In the genomic region with DNA sequence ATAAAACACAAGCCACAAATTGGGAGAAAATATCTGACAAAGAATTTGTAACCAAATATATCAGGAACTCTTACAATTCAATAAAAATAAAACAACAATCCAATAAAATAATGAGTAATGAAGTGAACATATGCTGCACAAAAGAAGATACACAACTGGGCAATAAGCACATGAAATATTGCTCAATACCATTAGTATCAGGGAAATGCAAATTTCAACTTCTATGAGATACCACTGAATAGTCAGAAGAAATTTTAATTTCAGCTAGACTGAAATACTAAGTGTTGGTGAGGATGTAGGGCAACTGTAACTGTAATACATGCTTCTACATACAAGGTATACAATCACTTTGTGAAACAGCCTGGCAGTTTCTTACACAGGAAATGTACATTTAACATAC, we compare ENCODE assay signal across 28 cellular contexts. TPM values are rescaled to one million over a fixed set of nuclear protein-coding genes. Genes with fewer than 3 reads are reported as not detected.
A peak's percentile ranks its signal among the peaks of the same experiment; 100 is the strongest.
DNase-seq lines count a peak whose midpoint lies in the region; ATAC-seq and TF ChIP-seq lines count a peak whose summit lies in the region.
"Had no signal": no experiment of that assay in that cellular context is flagged by ENCODE, and none has a peak within 500 bp of the region (broad histone marks: within the 10 kb centered on the region; RNA-seq: fewer than 3 reads in every experiment).

No MANE protein-coding gene starts in this region.

- no peak overlapping the region for H2BK20ac ChIP-seq in IMR-90 (ENCODE audit: low read depth, low read length)

- in situ Hi-C loops in IMR-90 (cut with MboI; ENCODE audit: low sequenced_read_pairs), result loop anchor here (5.0 to 10.0 kb wide), 2 partner anchors 82 to 180 kb away; no protein-coding TSS in a partner anchor

- H3K4ac ChIP-seq in IMR-90 (ENCODE audit: low read depth, low read length), result no peak overlapping the region

- no peaks in the 10 kb centered on the region for H3F3A ChIP-seq in neural progenitor cell (ENCODE audit: low read depth)

- H4K8ac ChIP-seq in IMR-90 (ENCODE audit: low read depth in 2 of 2, low read length in 2 of 2), result no peak overlapping the region

- H3K56ac ChIP-seq in IMR-90 (ENCODE audit: extremely low read depth, insufficient read depth, low read length), result no peak overlapping the region

- no peak overlapping the region for H3K27ac Mint-ChIP-seq in Caco-2 (ENCODE audit: unreplicated experiment)
- no peak overlapping the region for H3K27ac Mint-ChIP-seq in endothelial cell (ENCODE audit: unreplicated experiment)
- H3K27ac Mint-ChIP-seq in neural progenitor cell, result no peak overlapping the region
- no peak overlapping the region for H3K27ac Mint-ChIP-seq in activated CD8-positive, alpha-beta T cell treated with anti-CD3 and anti-CD28 coated beads for 36 hours
- H3K27ac Mint-ChIP-seq: CD14-positive monocyte; HFFc6; nephron; stimulated activated effector memory CD8-positive, alpha-beta T cell treated with anti-CD3 and anti-CD28 coated beads, Interleukin-12 subunit alpha, Interleukin-12 subunit beta, amount 100 ng/mL, for 72 hours had no signal

- H2AK9ac ChIP-seq in IMR-90 (replicated peaks; ENCODE audit: low read depth, low read length, poor library complexity), result no peak overlapping the region

- H3K36me3 Mint-ChIP-seq in Caco-2 (ENCODE audit: insufficient read depth, unreplicated experiment) (peaks cover 7% of the 10 kb centered on the region), endothelial cell (ENCODE audit: low read depth, unreplicated experiment) (peaks cover 11% of the 10 kb centered on the region), neural progenitor cell (peaks cover 5% of the 10 kb centered on the region)
- H3K36me3 Mint-ChIP-seq in activated CD8-positive, alpha-beta T cell treated with anti-CD3 and anti-CD28 coated beads for 36 hours (ENCODE audit: low read depth), result peaks cover 5% of the 10 kb centered on the region
- H3K36me3 Mint-ChIP-seq: stimulated activated effector memory CD8-positive, alpha-beta T cell treated with anti-CD3 and anti-CD28 coated beads, Interleukin-12 subunit alpha, Interleukin-12 subunit beta, amount 100 ng/mL, for 72 hours had no signal

- no peak overlapping the region for H2BK15ac ChIP-seq in IMR-90 (ENCODE audit: low read depth, low read length)

- peaks cover 0 to 16% of the 10 kb centered on the region in 2 experiments; a peak in 2 of 4 replicates for H3K79me1 ChIP-seq in IMR-90 (ENCODE audit: low read depth in 1 of 2, low read length in 2 of 2)

- no peak overlapping the region for H2AFZ ChIP-seq in IMR-90 (replicated peaks; ENCODE audit: low read length, poor library complexity)
- H2AFZ ChIP-seq in neural progenitor cell (replicated peaks), result no peak overlapping the region

- TF ChIP-seq POLR2A in IMR-90 (IDR thresholded peaks at IDR 0.05; ENCODE audit: low read depth, low read length), result no peak

- no peak overlapping the region for H3K27ac ChIP-seq in IMR-90 (ENCODE audit: insufficient read depth, low read length)
- no peak overlapping the region for H3K27ac ChIP-seq in lower lobe of right lung
- H3K27ac ChIP-seq in neural progenitor cell, result no peak overlapping the region

- H2BK5ac ChIP-seq in IMR-90 (ENCODE audit: low read depth, low read length, poor library complexity, severe bottlenecking), result no peak overlapping the region

- H3K9me1 ChIP-seq in IMR-90 (ENCODE audit: insufficient read depth, low read length), result 0 out of 2 replicates have a peak, but pooled peaks cover 2% of the 10 kb centered on the region

- H2AK5ac ChIP-seq in IMR-90 (ENCODE audit: low read depth, low read length), result no peak overlapping the region

- no peak for TF ChIP-seq RAD21 in IMR-90 (IDR thresholded peaks at IDR 0.05; ENCODE audit: low read length)

- BruUV-seq in Caco-2 (replicated peaks; lab: Mats Ljungman, UMichigan) (no TSS peak), IMR-90 (replicated peaks; lab: Mats Ljungman, UMichigan) (no TSS peak)

- H2BK120ac ChIP-seq in IMR-90 (ENCODE audit: low read depth, low read length), result no peak overlapping the region

- CTCF ChIA-PET in Caco-2 (lab: Charles Lee), result no interaction called here
- CTCF ChIA-PET in IMR-90 (lab: Yijun Ruan, JAX), result no interaction called here
- CTCF ChIA-PET in activated CD8-positive, alpha-beta T cell treated with anti-CD3 and anti-CD28 coated beads for 36 hours (lab: Charles Lee), result interaction anchor here (1.2 to 1.3 kb wide), 2 partner anchors 8 to 205 kb away, joined by 3 to 6 read pairs; no protein-coding TSS in a partner anchor

- no peak overlapping the region for H3K4me2 ChIP-seq in IMR-90 (ENCODE audit: low read depth, low read length)
- no peak overlapping the region for H3K4me2 ChIP-seq in neural progenitor cell

- DNase-seq in Caco-2 (no peak), IMR-90 (no peak), endothelial cell (ENCODE audit: low spot score) (no peak), lower lobe of right lung (no peak), neural progenitor cell (ENCODE audit: low spot score) (no peak), UCSD-AML1 (lab: John Stamatoyannopoulos, UW; ENCODE audit: unreplicated experiment) (no peak)
- no peak for DNase-seq in activated CD8-positive, alpha-beta T cell treated with anti-CD3 and anti-CD28 coated beads for 36 hours
- DNase-seq: activated CD4-positive, alpha-beta T cell treated with anti-CD3 and anti-CD28 coated beads for 1 hour; activated naive CD4-positive, alpha-beta T cell; activated T-cell treated with anti-CD3 and anti-CD28 coated beads, Interleukin-2, amount 50 U/mL, for 4 hours; HFFc6; NCI-H1092 treated with DMSO at 0.1 percent for 48 hours; NCI-H1930; NCI-H345; NCI-H774; posterior cingulate gyrus; SHP77 treated with DMSO at 0.1 percent for 48 hours; stimulated activated CD4-positive, alpha-beta T cell treated with anti-CD3 and anti-CD28 coated beads, Interleukin-1b, Interleukin-23, amount 100 ng/mL, for 48 hours; SW 1271; uterus had no signal

- intact Hi-C loops in Caco-2 (cut with micrococcal nuclease; ENCODE audit: unreplicated experiment), result no loop called here
- intact Hi-C loops in IMR-90 (cut with micrococcal nuclease), result loop anchor here (5.0 kb wide), 1 partner anchor 222 kb away; no protein-coding TSS in a partner anchor
- intact Hi-C loops in lower lobe of right lung (cut with DNase I), result loop anchor here (10.0 kb wide), 1 partner anchor 90 kb away; no protein-coding TSS in a partner anchor
- intact Hi-C loops in activated CD8-positive, alpha-beta T cell treated with anti-CD3 and anti-CD28 coated beads for 36 hours (cut with micrococcal nuclease), result no loop called here

- H3K9me3 Mint-ChIP-seq in Caco-2 (ENCODE audit: unreplicated experiment), result no peaks in the 10 kb centered on the region
- no peaks in the 10 kb centered on the region for H3K9me3 Mint-ChIP-seq in endothelial cell (ENCODE audit: unreplicated experiment)
- peaks cover 13% of the 10 kb centered on the region for H3K9me3 Mint-ChIP-seq in neural progenitor cell
- H3K9me3 Mint-ChIP-seq in activated CD8-positive, alpha-beta T cell treated with anti-CD3 and anti-CD28 coated beads for 36 hours, result peaks cover 9% of the 10 kb centered on the region

- dilution Hi-C loops in IMR-90 (cut with HindIII; ENCODE audit: low sequenced_read_pairs, unreplicated experiment), result no loop called here

- no peak overlapping the region for H3K14ac ChIP-seq in IMR-90 (replicated peaks; ENCODE audit: low read depth, low read length)

- H3K23ac ChIP-seq in IMR-90 (ENCODE audit: low read depth, low read length), result no peak overlapping the region

- POLR2A ChIA-PET in Caco-2 (lab: Charles Lee), result no interaction called here
- POLR2A ChIA-PET in IMR-90 (lab: Charles Lee; ENCODE audit: unreplicated experiment), result no interaction called here
- POLR2A ChIA-PET in activated CD8-positive, alpha-beta T cell treated with anti-CD3 and anti-CD28 coated beads for 36 hours (lab: Charles Lee), result interaction anchor here (0.7 kb wide), 1 partner anchor 219 kb away, joined by 3 read pairs; no protein-coding TSS in a partner anchor

- H3K9me3 ChIP-seq in Caco-2 (no peaks in the 10 kb centered on the region), IMR-90 (ENCODE audit: control insufficient read depth, insufficient read depth, low read length) (no peaks in the 10 kb centered on the region), lower lobe of right lung (no peaks in the 10 kb centered on the region), neural progenitor cell (ENCODE audit: low read depth) (peaks cover 7% of the 10 kb centered on the region)
- H3K9me3 ChIP-seq: uterus had no signal

- no peak overlapping the region for H3K4me3 ChIP-seq in Caco-2 (ENCODE audit: low read depth, low read length)
- H3K4me3 ChIP-seq in IMR-90 (ENCODE audit: insufficient read depth, low read depth, low read length), result no peak overlapping the region
- H3K4me3 ChIP-seq in lower lobe of right lung, result peak overlapping the region; percentile 65
- no peak overlapping the region for H3K4me3 ChIP-seq in neural progenitor cell
- H3K4me3 ChIP-seq: uterus had no signal

- ATAC-seq in IMR-90 (ENCODE audit: low read depth), result no peak
- no peak for ATAC-seq in lower lobe of right lung
- ATAC-seq in GM18517 (IDR thresholded peaks at IDR 0.05; ENCODE audit: unreplicated experiment), result no peak
- ATAC-seq in activated CD8-positive, alpha-beta T cell treated with anti-CD3 and anti-CD28 coated beads for 36 hours, result no peak
- ATAC-seq: activated T-cell treated with anti-CD3 and anti-CD28 coated beads, Interleukin-2, amount 50 U/mL, for 4 hours; esophagus mucosa; left lobe of liver; stimulated activated effector memory CD8-positive, alpha-beta T cell treated with anti-CD3 and anti-CD28 coated beads, Interleukin-12 subunit alpha, Interleukin-12 subunit beta, amount 100 ng/mL, for 72 hours had no signal

- H3K4me3 Mint-ChIP-seq in Caco-2 (ENCODE audit: unreplicated experiment), result peak overlapping the region; percentile 98
- peak overlapping the region; percentile 99 for H3K4me3 Mint-ChIP-seq in endothelial cell (ENCODE audit: unreplicated experiment)
- H3K4me3 Mint-ChIP-seq in neural progenitor cell, result no peak overlapping the region
- no peak overlapping the region for H3K4me3 Mint-ChIP-seq in activated CD8-positive, alpha-beta T cell treated with anti-CD3 and anti-CD28 coated beads for 36 hours
- H3K4me3 Mint-ChIP-seq: activated T-cell treated with anti-CD3 and anti-CD28 coated beads, Interleukin-2, amount 50 U/mL, for 4 hours; central memory CD8-positive, alpha-beta T cell; stimulated activated effector memory CD8-positive, alpha-beta T cell treated with anti-CD3 and anti-CD28 coated beads, Interleukin-12 subunit alpha, Interleukin-12 subunit beta, amount 100 ng/mL, for 72 hours had no signal

- H3K79me2 ChIP-seq in neural progenitor cell (ENCODE audit: low read depth), result no peaks in the 10 kb centered on the region

- no peak overlapping the region for H4K91ac ChIP-seq in IMR-90 (ENCODE audit: insufficient read depth, low read depth, low read length)

- H3K4me1 Mint-ChIP-seq in Caco-2 (ENCODE audit: low read depth, unreplicated experiment), result peaks cover 32% of the 10 kb centered on the region
- peaks cover 30% of the 10 kb centered on the region for H3K4me1 Mint-ChIP-seq in endothelial cell (ENCODE audit: unreplicated experiment)
- peaks cover 11% of the 10 kb centered on the region for H3K4me1 Mint-ChIP-seq in neural progenitor cell
- H3K4me1 Mint-ChIP-seq in activated CD8-positive, alpha-beta T cell treated with anti-CD3 and anti-CD28 coated beads for 36 hours (ENCODE audit: low read depth), result peaks cover 5% of the 10 kb centered on the region
- H3K4me1 Mint-ChIP-seq: nephron had no signal

- no peak overlapping the region for H4K5ac ChIP-seq in IMR-90 (ENCODE audit: low read depth, low read length)

- H3K27me3 ChIP-seq in Caco-2 (replicated peaks; ENCODE audit: control insufficient read depth, insufficient read depth, low read length) (no peaks in the 10 kb centered on the region), IMR-90 (ENCODE audit: control insufficient read depth, insufficient read depth, low read length) (no peaks in the 10 kb centered on the region), lower lobe of right lung (ENCODE audit: low read depth) (no peaks in the 10 kb centered on the region), neural progenitor cell (peaks cover 88% of the 10 kb centered on the region)
- H3K27me3 ChIP-seq: uterus had no signal

- peaks cover 12% of the 10 kb centered on the region for H3K4me1 ChIP-seq in Caco-2
- H3K4me1 ChIP-seq in IMR-90 (ENCODE audit: control insufficient read depth, insufficient read depth, low read length), result no peaks in the 10 kb centered on the region; the same call in 1 of the 2 replicates
- H3K4me1 ChIP-seq in lower lobe of right lung, result no peaks in the 10 kb centered on the region
- peaks cover 4% of the 10 kb centered on the region for H3K4me1 ChIP-seq in neural progenitor cell
- H3K4me1 ChIP-seq: uterus had no signal

- H3K36me3 ChIP-seq in Caco-2 (ENCODE audit: control insufficient read depth, insufficient read depth, low read length) (no peaks in the 10 kb centered on the region), IMR-90 (ENCODE audit: control insufficient read depth, insufficient read depth, low read length) (no peaks in the 10 kb centered on the region), lower lobe of right lung (no peaks in the 10 kb centered on the region), neural progenitor cell (no peaks in the 10 kb centered on the region)
- H3K36me3 ChIP-seq: uterus had no signal

- no peak for TF ChIP-seq CTCF in Caco-2 (IDR thresholded peaks at IDR 0.05; ENCODE audit: insufficient read depth in 1 of 2, low read depth in 1 of 2, low read length in 1 of 2, severe bottlenecking in 1 of 2, unreplicated experiment in 1 of 2)
- no peak for TF ChIP-seq CTCF in IMR-90 (conservative IDR thresholded peaks at IDR 0.05; ENCODE audit: low read depth, low read length)
- no peak for TF ChIP-seq CTCF in endothelial cell (IDR thresholded peaks at IDR 0.05; ENCODE audit: unreplicated experiment)
- TF ChIP-seq CTCF in lower lobe of right lung (IDR thresholded peaks at IDR 0.05), result no peak
- TF ChIP-seq CTCF in neural progenitor cell (IDR thresholded peaks at IDR 0.05), result no peak
- no peak for TF ChIP-seq CTCF in activated CD8-positive, alpha-beta T cell treated with anti-CD3 and anti-CD28 coated beads for 36 hours (IDR thresholded peaks at IDR 0.05)

- no peak overlapping the region for H3K18ac ChIP-seq in IMR-90 (ENCODE audit: low read depth, low read length)

- H3K9ac ChIP-seq in IMR-90 (ENCODE audit: low read depth, low read length) (no peak overlapping the region), neural progenitor cell (no peak overlapping the region)

- no peaks in the 10 kb centered on the region for H3K27me3 Mint-ChIP-seq in Caco-2 (ENCODE audit: insufficient read depth, unreplicated experiment)
- H3K27me3 Mint-ChIP-seq in endothelial cell (ENCODE audit: unreplicated experiment), result peaks cover 4% of the 10 kb centered on the region
- peaks cover 38% of the 10 kb centered on the region for H3K27me3 Mint-ChIP-seq in neural progenitor cell (ENCODE audit: insufficient read depth, low read depth)
- peaks cover 68% of the 10 kb centered on the region for H3K27me3 Mint-ChIP-seq in activated CD8-positive, alpha-beta T cell treated with anti-CD3 and anti-CD28 coated beads for 36 hours

- no peaks in the 10 kb centered on the region for H4K20me1 ChIP-seq in IMR-90 (ENCODE audit: insufficient read depth, low read length)
- no peaks in the 10 kb centered on the region for H4K20me1 ChIP-seq in neural progenitor cell (ENCODE audit: low read depth)

RNA-seq across cellular contexts. Expression of a gene that starts 7.4 kb away (rescaled TPM):
- total RNA-seq in Caco-2 (2022), result 30.3 and 31.4 TPM in 2 replicates
- total RNA-seq in IMR-90 (2012; rRNA removed), result 30.3 and 45.3 TPM in 2 replicates
- polyA plus RNA-seq in IMR-90 (2012; rRNA removed), result 15.9 and 19.1 TPM in 2 replicates
- 3.7 and 4.2 TPM in 2 replicates for polyA plus RNA-seq in IMR-90 (2012; cell fraction: cytosol; rRNA removed)
- 8.5 and 39.9 TPM in 2 replicates for polyA plus RNA-seq in IMR-90 (2012; cell fraction: nucleus; rRNA removed; ENCODE audit: low replicate concordance)
- 276 TPM for total RNA-seq in endothelial cell (ENCODE audit: unreplicated experiment)
- total RNA-seq in lower lobe of right lung, result 63.8 TPM
- 11.4 and 14.8 TPM in 2 replicates for total RNA-seq in neural progenitor cell (ENCODE audit: low replicate concordance)
- not detected for total RNA-seq in activated CD8-positive, alpha-beta T cell treated with anti-CD3 and anti-CD28 coated beads for 36 hours
- total RNA-seq: activated CD8-positive, alpha-beta memory T cell treated with anti-CD3 and anti-CD28 coated beads for 36 hours had no signal

Comparison
In these comparisons a context has a peak if more than half of its experiments do, and no peak if none do; other contexts are left out.
1. H3K4me3 Mint-ChIP-seq: peak in Caco-2 (single experiment) and endothelial cell (single experiment); none in neural progenitor cell (single experiment) and activated CD8-positive, alpha-beta T cell treated with anti-CD3 and anti-CD28 coated beads for 36 hours (single experiment).
2. RNA of a gene that starts 7.4 kb away (total RNA-seq): 276 TPM in endothelial cell (single experiment), 63.8 TPM in lower lobe of right lung (single experiment), 30.3 to 31.4 TPM in Caco-2, 30.3 to 45.3 TPM in IMR-90 and 11.4 to 14.8 TPM in neural progenitor cell; not detected in activated CD8-positive, alpha-beta T cell treated with anti-CD3 and anti-CD28 coated beads for 36 hours; every median in the first group is over 10 times any median in the second.
3. intact Hi-C loops: an anchor here in IMR-90 (5.0 kb wide) and lower lobe of right lung (10.0 kb wide); none called in Caco-2 and activated CD8-positive, alpha-beta T cell treated with anti-CD3 and anti-CD28 coated beads for 36 hours.